In genomic region chr3:142552579-142552978, GRCh38 we compare ENCODE assay signal across 1 cellular context. TPM values are rescaled to one million over a fixed set of nuclear protein-coding genes. Genes with fewer than 3 reads are reported as not detected.
"Had no signal": no experiment of that assay in that cellular context is flagged by ENCODE, and none has a peak within 500 bp of the region (broad histone marks: within the 10 kb centered on the region; RNA-seq: fewer than 3 reads in every experiment).

No MANE protein-coding gene starts in this region.

RNA-seq across cellular contexts. Expression of gene PLS1, which starts 43.6 kb away (rescaled TPM):
- polyA plus RNA-seq: IgD-negative memory B cell had no signal
